15 cellular contexts compared by ENCODE assay signal in genomic region chr17:37829446-37830142, GRCh38.
DNase-seq lines count a peak whose midpoint lies in the region; ATAC-seq, FAIRE-seq and TF ChIP-seq lines count a peak whose summit lies in the region.
"Had no signal": no experiment of that assay in that cellular context is flagged by ENCODE, and none has a peak within 500 bp of the region (broad histone marks: within the 10 kb centered on the region; RNA-seq: fewer than 3 reads in every experiment).

No MANE protein-coding gene starts in this region.

- in situ Hi-C loops in G401 (cut with HindIII; ENCODE audit: low sequenced_read_pairs): no loop called here

- FAIRE-seq in GM12892 (lab: Jason Lieb, UNC): no peak

- no peaks in the 10 kb centered on the region for H3K9me3 Mint-ChIP-seq in memory B cell

- ATAC-seq in GM19467 (IDR thresholded peaks at IDR 0.05; ENCODE audit: unreplicated experiment) (peak; percentile 42), HG03565 (IDR thresholded peaks at IDR 0.05; ENCODE audit: unreplicated experiment) (peak; percentile 28), memory B cell (ENCODE audit: low read depth) (peak; percentile 63), GM21786 (IDR thresholded peaks at IDR 0.05; ENCODE audit: unreplicated experiment) (no peak)
- ATAC-seq: esophagus mucosa had no signal

- no peaks in the 10 kb centered on the region for H3K36me3 Mint-ChIP-seq in memory B cell

- no peak overlapping the region for H3K4me3 Mint-ChIP-seq in memory B cell

- H3K4me1 Mint-ChIP-seq in memory B cell: peaks cover 40% of the 10 kb centered on the region

- no peak for DNase-seq in GM12892 (ENCODE audit: insufficient read length)
- DNase-seq in memory B cell (ENCODE audit: low spot score in 2 of 2): no peak
- DNase-seq in G401 (ENCODE audit: low spot score): no peak
- no peak for DNase-seq in activated T-cell treated with anti-CD3 and anti-CD28 coated beads, Interleukin-2, amount 50 U/mL, for 1 hour
- no peak for DNase-seq in AG08395 (ENCODE audit: low spot score)
- DNase-seq: activated CD4-positive, alpha-beta T cell treated with anti-CD3 and anti-CD28 coated beads, Interleukin-2, amount 50 U/mL, for 4 hours; activated naive CD4-positive, alpha-beta T cell; H7; NCI-H1048; NCI-H774; T-helper 1 cell had no signal

- 0 out of 2 replicates have a peak, but pooled peaks have one; percentile 42 for TF ChIP-seq POLR2A in GM12892 (IDR thresholded peaks at IDR 0.05; ENCODE audit: low read depth, low read length)

- no peak overlapping the region for H3K27ac Mint-ChIP-seq in memory B cell

- peaks cover 4% of the 10 kb centered on the region for H3K27me3 Mint-ChIP-seq in memory B cell
